Comparison of ENCODE assay signal across 1 cellular context in genomic region chr10:65350619-65351018, GRCh38.
TF ChIP-seq lines count a peak whose summit lies in the region.

No MANE protein-coding gene starts in this region.

TF ChIP-seq in GM23338, 12 proteins besides CTCF, POLR2A, EP300 and RAD21:
- TF ChIP-seq ZNF462 (CRISPR knock-in tag; IDR thresholded peaks at IDR 0.05) (no peak), EZH2phosphoT487 (IDR thresholded peaks at IDR 0.05; ENCODE audit: unreplicated experiment) (no peak), EZH2 (IDR thresholded peaks at IDR 0.05; ENCODE audit: low read depth, unreplicated experiment) (no peak), JUNB (IDR thresholded peaks at IDR 0.05; ENCODE audit: unreplicated experiment) (no peak), NANOG (IDR thresholded peaks at IDR 0.05; ENCODE audit: borderline replicate concordance) (no peak), POLR2AphosphoS5 (IDR thresholded peaks at IDR 0.05; ENCODE audit: low read depth) (no peak), ZNF331 (CRISPR knock-in tag; IDR thresholded peaks at IDR 0.05; ENCODE audit: low read depth) (no peak), CREB1 (CRISPR knock-in tag; IDR thresholded peaks at IDR 0.05; ENCODE audit: low read depth) (no peak), ZNF114 (CRISPR knock-in tag; IDR thresholded peaks at IDR 0.05) (no peak), STAT1 (IDR thresholded peaks at IDR 0.05; ENCODE audit: unreplicated experiment) (no peak)
- TF ChIP-seq, protein P1, sequence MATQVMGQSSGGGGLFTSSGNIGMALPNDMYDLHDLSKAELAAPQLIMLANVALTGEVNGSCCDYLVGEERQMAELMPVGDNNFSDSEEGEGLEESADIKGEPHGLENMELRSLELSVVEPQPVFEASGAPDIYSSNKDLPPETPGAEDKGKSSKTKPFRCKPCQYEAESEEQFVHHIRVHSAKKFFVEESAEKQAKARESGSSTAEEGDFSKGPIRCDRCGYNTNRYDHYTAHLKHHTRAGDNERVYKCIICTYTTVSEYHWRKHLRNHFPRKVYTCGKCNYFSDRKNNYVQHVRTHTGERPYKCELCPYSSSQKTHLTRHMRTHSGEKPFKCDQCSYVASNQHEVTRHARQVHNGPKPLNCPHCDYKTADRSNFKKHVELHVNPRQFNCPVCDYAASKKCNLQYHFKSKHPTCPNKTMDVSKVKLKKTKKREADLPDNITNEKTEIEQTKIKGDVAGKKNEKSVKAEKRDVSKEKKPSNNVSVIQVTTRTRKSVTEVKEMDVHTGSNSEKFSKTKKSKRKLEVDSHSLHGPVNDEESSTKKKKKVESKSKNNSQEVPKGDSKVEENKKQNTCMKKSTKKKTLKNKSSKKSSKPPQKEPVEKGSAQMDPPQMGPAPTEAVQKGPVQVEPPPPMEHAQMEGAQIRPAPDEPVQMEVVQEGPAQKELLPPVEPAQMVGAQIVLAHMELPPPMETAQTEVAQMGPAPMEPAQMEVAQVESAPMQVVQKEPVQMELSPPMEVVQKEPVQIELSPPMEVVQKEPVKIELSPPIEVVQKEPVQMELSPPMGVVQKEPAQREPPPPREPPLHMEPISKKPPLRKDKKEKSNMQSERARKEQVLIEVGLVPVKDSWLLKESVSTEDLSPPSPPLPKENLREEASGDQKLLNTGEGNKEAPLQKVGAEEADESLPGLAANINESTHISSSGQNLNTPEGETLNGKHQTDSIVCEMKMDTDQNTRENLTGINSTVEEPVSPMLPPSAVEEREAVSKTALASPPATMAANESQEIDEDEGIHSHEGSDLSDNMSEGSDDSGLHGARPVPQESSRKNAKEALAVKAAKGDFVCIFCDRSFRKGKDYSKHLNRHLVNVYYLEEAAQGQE (IDR thresholded peaks at IDR 0.05; ENCODE audit: unreplicated experiment): no peak
- TF ChIP-seq, protein P2, sequence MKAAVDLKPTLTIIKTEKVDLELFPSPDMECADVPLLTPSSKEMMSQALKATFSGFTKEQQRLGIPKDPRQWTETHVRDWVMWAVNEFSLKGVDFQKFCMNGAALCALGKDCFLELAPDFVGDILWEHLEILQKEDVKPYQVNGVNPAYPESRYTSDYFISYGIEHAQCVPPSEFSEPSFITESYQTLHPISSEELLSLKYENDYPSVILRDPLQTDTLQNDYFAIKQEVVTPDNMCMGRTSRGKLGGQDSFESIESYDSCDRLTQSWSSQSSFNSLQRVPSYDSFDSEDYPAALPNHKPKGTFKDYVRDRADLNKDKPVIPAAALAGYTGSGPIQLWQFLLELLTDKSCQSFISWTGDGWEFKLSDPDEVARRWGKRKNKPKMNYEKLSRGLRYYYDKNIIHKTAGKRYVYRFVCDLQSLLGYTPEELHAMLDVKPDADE (IDR thresholded peaks at IDR 0.05): no peak
TF ChIP-seq in GM23338: peak in this region for 0.
